Comparison of ENCODE assay signal across 37 cellular contexts in the genomic region with DNA sequence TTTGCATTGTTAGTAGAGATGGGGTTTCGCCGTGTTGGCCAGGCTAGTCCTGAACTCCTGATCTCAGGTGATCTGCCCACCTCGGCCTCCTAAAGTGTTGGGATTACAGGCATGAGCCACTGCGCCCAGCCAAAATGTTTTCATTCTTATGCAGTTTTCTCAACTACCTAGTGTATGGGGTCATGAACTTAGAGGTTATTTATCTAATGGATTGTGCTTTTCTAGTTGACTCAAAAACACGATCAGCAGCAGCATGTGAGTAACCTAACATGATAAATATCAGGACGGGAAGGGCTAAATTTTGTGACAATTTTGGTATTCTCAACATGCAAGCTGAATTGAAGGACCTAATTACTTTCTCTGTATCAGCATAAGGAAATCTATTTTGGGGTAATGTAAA. TPM values are rescaled to one million over a fixed set of nuclear protein-coding genes. Genes with fewer than 3 reads are reported as not detected.
"Had no signal": no experiment of that assay in that cellular context is flagged by ENCODE, and none has a peak within 500 bp of the region (broad histone marks: within the 10 kb centered on the region; RNA-seq: fewer than 3 reads in every experiment).

No MANE protein-coding gene starts in this region.

- H3K36me3 ChIP-seq: adrenal gland, breast epithelium, Peyer's patch had no signal

- DNase-seq: activated B cell treated with CpG ODN at 0.5 μM for 24 hours; activated CD4-positive, alpha-beta T cell treated with anti-CD3 and anti-CD28 coated beads for 48 hours; activated CD4-positive, alpha-beta T cell treated with anti-CD3 and anti-CD28 coated beads, Interleukin-2, amount 50 U/mL, for 4 hours; activated CD4-positive, CD25-positive, alpha-beta regulatory T cell treated with anti-CD3 and anti-CD28 coated beads, Interleukin-2, amount 50 U/mL, for 72 hours; activated CD8-positive, alpha-beta T cell treated with anti-CD3 and anti-CD28 coated beads for 36 hours; activated effector memory CD4-positive, alpha-beta T cell treated with anti-CD3 and anti-CD28 coated beads, Interleukin-2, amount 50 U/mL, for 16 hours; activated naive CD4-positive, alpha-beta T cell; activated naive CD4-positive, alpha-beta T cell treated with anti-CD3 and anti-CD28 coated beads, Interleukin-2, amount 50 U/mL, for 16 hours; activated naive CD8-positive, alpha-beta T cell treated with anti-CD3 and anti-CD28 coated beads, Interleukin-2, amount 10 ng/mL, durations not matched to agents 7 days and 5 days; activated T-cell treated with anti-CD3 and anti-CD28 coated beads, Interleukin-2, amount 50 U/mL, for 1 hour; activated T-cell treated with anti-CD3 and anti-CD28 coated beads, Interleukin-2, amount 50 U/mL, for 72 hours; adrenal gland; body of pancreas; Kasumi-1; MM.1S; MV-4-11; NCI-H1092; NCI-H1436 treated with DMSO at 0.1 percent for 48 hours; NCI-H2029; NCI-H510A; NCI-H526; NCI-H748 treated with DMSO at 0.1 percent for 48 hours; NK-92 treated with Interleukin-12 subunit alpha and Interleukin-12 subunit beta, amount 100 ng/mL, for 24 hours; Peyer's patch; RPMI8226; SIG-M5; SW 1271; T-helper 1 cell; T-helper 2 cell; T-helper 9 cell had no signal

- H3K27ac ChIP-seq: adrenal gland, body of pancreas, breast epithelium, Peyer's patch, VCaP had no signal

- FAIRE-seq: astrocyte had no signal

- ATAC-seq: activated CD8-positive, alpha-beta T cell treated with anti-CD3 and anti-CD28 coated beads for 36 hours; activated T-cell treated with anti-CD3 and anti-CD28 coated beads, Interleukin-2, amount 50 U/mL, for 72 hours; activated T-helper 17 cell treated with anti-CD3 and anti-CD28 coated beads, Interleukin-2, amount 50 U/mL, for 72 hours; body of pancreas; PC-3; SK-N-SH treated with all-trans-retinoic acid at 6 μM for 48 hours had no signal

- H3K4me3 ChIP-seq: adrenal gland, body of pancreas, breast epithelium, Peyer's patch had no signal

- H3K27me3 ChIP-seq: adrenal gland, body of pancreas, breast epithelium, Peyer's patch had no signal

- H3K4me1 ChIP-seq: adrenal gland, body of pancreas, breast epithelium, Peyer's patch had no signal

- H3K9me3 ChIP-seq: adrenal gland, body of pancreas, Peyer's patch had no signal

RNA-seq across cellular contexts. Expression of gene CD84, which starts 9.2 kb away (rescaled TPM):
- total RNA-seq: astrocyte, PC-3, SK-MEL-5 had no signal

RNA-seq across cellular contexts. Expression of gene SLAMF1, which starts 58.4 kb away (rescaled TPM):
- total RNA-seq: astrocyte, body of pancreas, PC-3, SK-MEL-5 had no signal
